ENCODE assay signal across 8 cellular contexts in the genomic region with DNA sequence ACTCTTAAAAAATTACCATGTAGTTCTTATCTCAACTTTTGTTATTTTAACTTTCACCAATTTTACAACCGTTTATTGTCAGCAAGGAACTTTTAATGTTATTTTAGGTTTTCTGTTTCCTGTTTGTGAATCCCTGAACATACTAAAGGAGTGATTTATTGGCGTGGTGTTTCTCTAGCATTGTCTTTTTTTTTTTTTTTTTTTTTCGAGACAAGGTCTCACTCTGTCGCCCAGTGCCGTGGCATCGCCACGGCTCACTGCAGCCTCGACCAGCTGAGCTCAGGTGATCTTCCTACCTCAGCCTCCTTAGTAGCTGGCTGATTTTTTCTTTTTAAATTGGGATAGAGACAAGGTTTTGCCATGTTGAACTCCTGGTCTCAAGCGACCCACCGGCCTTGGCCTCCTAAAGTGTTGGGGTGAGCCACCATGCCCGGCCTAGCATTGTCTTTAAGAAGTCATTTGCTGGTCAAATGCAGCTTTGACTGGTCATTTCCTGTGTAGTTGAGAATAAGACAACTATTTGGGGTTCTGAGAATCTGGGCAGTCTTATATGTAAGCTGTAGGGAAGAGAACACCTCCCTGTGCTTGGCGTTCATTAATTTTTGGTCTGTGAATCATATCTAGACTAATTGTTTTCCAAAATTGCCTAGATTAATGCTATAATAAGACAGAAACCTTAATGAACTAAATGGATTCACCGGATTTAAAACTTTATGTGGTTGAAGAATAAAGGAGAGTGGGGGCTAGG. TPM values are rescaled to one million over a fixed set of nuclear protein-coding genes. Genes with fewer than 3 reads are reported as not detected.
DNase-seq lines count a peak whose midpoint lies in the region; ATAC-seq and TF ChIP-seq lines count a peak whose summit lies in the region.

No MANE protein-coding gene starts in this region.

- intact Hi-C loops in CD4-positive, alpha-beta memory T cell (cut with micrococcal nuclease): loop anchor here (5.0 kb wide), 3 partner anchors 652 to 1177 kb away; a partner anchor contains a TSS

- ATAC-seq in GM21515 (IDR thresholded peaks at IDR 0.05; ENCODE audit: unreplicated experiment): peak; percentile 27

- no peak for DNase-seq in CD4-positive, alpha-beta memory T cell
- peak; percentile 59 for DNase-seq in endodermal cell
- no peak for DNase-seq in middle frontal gyrus (ENCODE audit: extremely low spot score, low spot score)
- no peak for DNase-seq in activated CD4-positive, alpha-beta T cell treated with anti-CD3 and anti-CD28 coated beads for 48 hours
- no peak for DNase-seq in NK-92 treated with Interleukin-12 subunit alpha and Interleukin-12 subunit beta, amount 100 ng/mL, for 24 hours (lab: John Stamatoyannopoulos, UW)

- H3K4me2 ChIP-seq in OCI-LY1 (ENCODE audit: low read length): peak overlapping the region; percentile 76

- H3K27me3 Mint-ChIP-seq in CD4-positive, alpha-beta memory T cell: peaks cover 3 to 9% of the 10 kb centered on the region in 2 donors
- H3K27me3 Mint-ChIP-seq in endodermal cell (ENCODE audit: insufficient read depth): peaks cover 14% of the 10 kb centered on the region

- POLR2A ChIA-PET in CD4-positive, alpha-beta memory T cell (lab: Charles Lee; ENCODE audit: partially characterized antibody): interaction anchor here (0.6 kb wide), 1 partner anchor 14 kb away, joined by 4 read pairs; no protein-coding TSS in a partner anchor

- 32 to 41% methylated on average over 4 to 12 of the region's 13 CpGs for WGBS in endodermal cell (ENCODE audit: insufficient coverage in 1 of 2, insufficient read length in 1 of 2), 2 experiments

- H3K79me2 ChIP-seq in OCI-LY1 (ENCODE audit: insufficient read depth, low read length): peaks cover 50% of the 10 kb centered on the region

- peak overlapping the region; percentile 14 to 26 for H3K4me3 ChIP-seq in CD4-positive, alpha-beta memory T cell (ENCODE audit: low read length in 2 of 2)
- H3K4me3 ChIP-seq in OCI-LY1 (ENCODE audit: low read depth, low read length, poor library complexity, severe bottlenecking) (peak overlapping the region; percentile 97), endodermal cell (ENCODE audit: low read length) (peak overlapping the region; percentile 92), rectal smooth muscle tissue (ENCODE audit: low read length) (peak overlapping the region; percentile 52)

- H3K4me1 Mint-ChIP-seq in CD4-positive, alpha-beta memory T cell: peaks cover 33 to 60% (median 43%) of the 10 kb centered on the region in 4 donors
- H3K4me1 Mint-ChIP-seq in endodermal cell: peaks cover 22% of the 10 kb centered on the region

- CTCF ChIA-PET in CD4-positive, alpha-beta memory T cell (lab: Charles Lee; ENCODE audit: partially characterized antibody): no interaction called here

- H3F3A ChIP-seq in OCI-LY1 (ENCODE audit: insufficient read depth, low read length): no peaks in the 10 kb centered on the region

- TF ChIP-seq CTCF in OCI-LY1 (IDR thresholded peaks at IDR 0.05; ENCODE audit: low read length) (no peak), endodermal cell (conservative IDR thresholded peaks at IDR 0.05) (no peak)

- H4K20me1 ChIP-seq in OCI-LY1 (ENCODE audit: insufficient read depth, low read length): no peaks in the 10 kb centered on the region

- H3K36me3 Mint-ChIP-seq in CD4-positive, alpha-beta memory T cell: peaks cover 21 to 32% of the 10 kb centered on the region in 2 donors
- peaks cover 14% of the 10 kb centered on the region for H3K36me3 Mint-ChIP-seq in endodermal cell (ENCODE audit: low read depth)

- peak overlapping the region; percentile 0 to 98 (median 90) for H3K27ac Mint-ChIP-seq in CD4-positive, alpha-beta memory T cell
- H3K27ac Mint-ChIP-seq in endodermal cell: peak overlapping the region; percentile 36

- no peaks in the 10 kb centered on the region for H3K27me3 ChIP-seq in CD4-positive, alpha-beta memory T cell (ENCODE audit: insufficient read depth, low read length)
- H3K27me3 ChIP-seq in OCI-LY1 (ENCODE audit: insufficient read depth, low read length) (no peaks in the 10 kb centered on the region), endodermal cell (ENCODE audit: control insufficient read depth, insufficient read depth, low read length, poor library complexity, severe bottlenecking) (peaks cover 24% of the 10 kb centered on the region), rectal smooth muscle tissue (ENCODE audit: control insufficient read depth, insufficient read depth, low read length) (no peaks in the 10 kb centered on the region)

- H2AFZ ChIP-seq in OCI-LY1 (ENCODE audit: low read length): no peak overlapping the region

- H3K9ac ChIP-seq in OCI-LY1 (ENCODE audit: low read length) (peak overlapping the region; percentile 97), endodermal cell (ENCODE audit: extremely low read depth, low read length, poor library complexity, severe bottlenecking) (peak overlapping the region; percentile 42), rectal smooth muscle tissue (ENCODE audit: low read length) (no peak overlapping the region)

- H3K36me3 ChIP-seq in CD4-positive, alpha-beta memory T cell (ENCODE audit: insufficient read depth, low read length): peaks cover 6% of the 10 kb centered on the region
- H3K36me3 ChIP-seq in OCI-LY1 (ENCODE audit: insufficient read depth, low read length) (peaks cover 32% of the 10 kb centered on the region), endodermal cell (ENCODE audit: control insufficient read depth, insufficient read depth, low read length) (peaks cover 31% of the 10 kb centered on the region), rectal smooth muscle tissue (ENCODE audit: control insufficient read depth, insufficient read depth, low read length) (peaks cover 7% of the 10 kb centered on the region)

- peak overlapping the region; percentile 14 for H3K27ac ChIP-seq in CD4-positive, alpha-beta memory T cell (ENCODE audit: low read depth, low read length)
- H3K27ac ChIP-seq in OCI-LY1 (ENCODE audit: low read depth, low read length, poor library complexity, severe bottlenecking) (peak overlapping the region; percentile 62), endodermal cell (ENCODE audit: low read depth, low read length) (no peak overlapping the region), rectal smooth muscle tissue (ENCODE audit: low read depth, low read length) (no peak overlapping the region)

- H3K4me3 Mint-ChIP-seq in CD4-positive, alpha-beta memory T cell: peak overlapping the region; percentile 84 to 98 (median 97)
- peak overlapping the region; percentile 89 for H3K4me3 Mint-ChIP-seq in endodermal cell

- H3K9me3 ChIP-seq in CD4-positive, alpha-beta memory T cell (ENCODE audit: control insufficient read depth in 1 of 2, low read length in 2 of 2): peaks cover 0 to 3% of the 10 kb centered on the region in 2 donors
- no peaks in the 10 kb centered on the region for H3K9me3 ChIP-seq in OCI-LY1 (ENCODE audit: low read length)
- H3K9me3 ChIP-seq in endodermal cell (ENCODE audit: control insufficient read depth, low read length): peaks cover 4% of the 10 kb centered on the region

- no peaks in the 10 kb centered on the region for H3K9me2 ChIP-seq in OCI-LY1 (ENCODE audit: low read depth, low read length)

- peaks cover 47% of the 10 kb centered on the region for H3K4me1 ChIP-seq in CD4-positive, alpha-beta memory T cell (ENCODE audit: insufficient read depth, low read length)
- H3K4me1 ChIP-seq in OCI-LY1 (ENCODE audit: insufficient read depth, low read length, severe bottlenecking) (peaks cover 17% of the 10 kb centered on the region), endodermal cell (ENCODE audit: control insufficient read depth, insufficient read depth, low read length) (peaks cover 4% of the 10 kb centered on the region), rectal smooth muscle tissue (ENCODE audit: control insufficient read depth, insufficient read depth, low read length) (peaks cover 11% of the 10 kb centered on the region)

- peaks cover 0 to 4% (median 0%) of the 10 kb centered on the region in 8 donors for H3K9me3 Mint-ChIP-seq in CD4-positive, alpha-beta memory T cell
- no peaks in the 10 kb centered on the region for H3K9me3 Mint-ChIP-seq in endodermal cell

RNA-seq across cellular contexts. Expression of a gene that starts 2.1 kb away (rescaled TPM):
- 10 to 100 TPM; 71.4 to 75.4 TPM for total RNA-seq in CD4-positive, alpha-beta memory T cell
- polyA plus RNA-seq in CD4-positive, alpha-beta memory T cell: 10 to 100 TPM; 36.7 to 37.9 TPM
- 10 to 100 TPM; 39.7 to 40.6 TPM for total RNA-seq in endodermal cell
- 32.6 TPM for polyA plus RNA-seq in endodermal cell (2013, experiment 1 of 2)
- 30.3 TPM for polyA plus RNA-seq in endodermal cell (2013, experiment 2 of 2)

RNA-seq across cellular contexts. Expression of a gene that starts 25.4 kb away (rescaled TPM):
- under 1 TPM; 0.15 to 0.72 TPM for total RNA-seq in CD4-positive, alpha-beta memory T cell
- under 1 TPM in 1 of 2 donors, not detected in 1; 0.08 TPM for polyA plus RNA-seq in CD4-positive, alpha-beta memory T cell
- under 1 TPM; 0.22 to 0.27 TPM for total RNA-seq in endodermal cell
- polyA plus RNA-seq in endodermal cell (2013, experiment 1 of 2): 2.5 TPM
- polyA plus RNA-seq in endodermal cell (2013, experiment 2 of 2): 1.4 TPM

Comparison
In these comparisons a context has a peak if more than half of its experiments do, and no peak if none do; other contexts are left out.
1. H3K27ac ChIP-seq: peak in CD4-positive, alpha-beta memory T cell (single experiment) and OCI-LY1 (single experiment); none in endodermal cell (single experiment) and rectal smooth muscle tissue (single experiment).
2. H3K4me3 ChIP-seq: peak in every context shown above with its lines; median percentile 97 in OCI-LY1; 92 in endodermal cell; 52 in rectal smooth muscle tissue; 20 in CD4-positive, alpha-beta memory T cell.